8 cellular contexts compared by ENCODE assay signal in genomic region chr2:25294573-25295462, GRCh38. TPM values are rescaled to one million over a fixed set of nuclear protein-coding genes. Genes with fewer than 3 reads are reported as not detected.
DNase-seq lines count a peak whose midpoint lies in the region; ATAC-seq and TF ChIP-seq lines count a peak whose summit lies in the region.

No MANE protein-coding gene starts in this region.

- H3K9me3 Mint-ChIP-seq in activated B cell treated with CpG ODN at 0.5 μM for 24 hours: no peaks in the 10 kb centered on the region

- peak overlapping the region; percentile 84 for H3K27ac Mint-ChIP-seq in activated B cell treated with CpG ODN at 0.5 μM for 24 hours

- TF ChIP-seq CTCF in activated B cell treated with CpG ODN at 0.5 μM for 24 hours (IDR thresholded peaks at IDR 0.05): no peak

- H3K27me3 Mint-ChIP-seq in activated B cell treated with CpG ODN at 0.5 μM for 24 hours: no peaks in the 10 kb centered on the region

- H3K4me1 Mint-ChIP-seq in activated B cell treated with CpG ODN at 0.5 μM for 24 hours: peaks cover 48% of the 10 kb centered on the region

- H3K36me3 Mint-ChIP-seq in activated B cell treated with CpG ODN at 0.5 μM for 24 hours (ENCODE audit: low read depth): peaks cover 15% of the 10 kb centered on the region

- CTCF ChIA-PET in activated B cell treated with CpG ODN at 0.5 μM for 24 hours (lab: Charles Lee): interaction anchor here (0.9 to 1.5 kb wide), 4 partner anchors 16 to 129 kb away, joined by 3 to 4 read pairs (median 4); no protein-coding TSS in a partner anchor

- POLR2A ChIA-PET in activated B cell treated with CpG ODN at 0.5 μM for 24 hours (lab: Charles Lee): interaction anchor here (0.5 to 2.7 kb wide), 7 partner anchors 8 to 219 kb away, joined by 3 to 21 read pairs (median 6); no protein-coding TSS in a partner anchor

- intact Hi-C loops in activated B cell treated with CpG ODN at 0.5 μM for 24 hours (cut with micrococcal nuclease): loop anchor here (1.0 kb wide), 1 partner anchor 16 kb away; no protein-coding TSS in a partner anchor

- ATAC-seq in GM21529 (IDR thresholded peaks at IDR 0.05; ENCODE audit: unreplicated experiment) (peak; percentile 93), activated B cell treated with CpG ODN at 0.5 μM for 24 hours (ENCODE audit: low read depth) (peak; percentile 88)

- DNase-seq in GDM1 (lab: John Stamatoyannopoulos, UW) (peak; percentile 63), LHCN-M2 (ENCODE audit: low read depth) (peak; percentile 36), activated B cell treated with CpG ODN at 0.5 μM for 24 hours (peak; percentile 57), cerebellum (ENCODE audit: low spot score) (peak; percentile 82), medulla oblongata (ENCODE audit: extremely low spot score) (peak; percentile 84), NCI-H1048 (lab: John Stamatoyannopoulos, UW) (no peak)
- peak; percentile 44 to 47 for DNase-seq in stimulated activated CD8-positive, alpha-beta memory T cell treated with anti-CD3 and anti-CD28 coated beads, Interleukin-4, amount 100 ng/mL, for 4 hours (ENCODE audit: low read depth in 2 of 2, low spot score in 1 of 2)

- peak overlapping the region; percentile 71 for H3K4me3 Mint-ChIP-seq in activated B cell treated with CpG ODN at 0.5 μM for 24 hours

RNA-seq across cellular contexts. Expression of gene DNMT3A, which starts 46.9 kb away (rescaled TPM):
- total RNA-seq in LHCN-M2 (2014; rRNA removed) (3.1 and 5.0 TPM in 2 replicates), activated B cell treated with CpG ODN at 0.5 μM for 24 hours (45.0 and 49.9 TPM in 2 replicates), cerebellum (63.3 TPM)
- polyA plus RNA-seq in LHCN-M2 (2012): 6.0 TPM
